Comparison of ENCODE assay signal across 18 cellular contexts in genomic region chr9:22416692-22417060, GRCh38. TPM values are rescaled to one million over a fixed set of nuclear protein-coding genes. Genes with fewer than 3 reads are reported as not detected.
DNase-seq lines count a peak whose midpoint lies in the region; ATAC-seq, FAIRE-seq and TF ChIP-seq lines count a peak whose summit lies in the region.
"Had no signal": no experiment of that assay in that cellular context is flagged by ENCODE, and none has a peak within 500 bp of the region (broad histone marks: within the 10 kb centered on the region; RNA-seq: fewer than 3 reads in every experiment).

No MANE protein-coding gene starts in this region.

- H3K4me2 ChIP-seq in GM23338 = no peak overlapping the region

- no peaks in the 10 kb centered on the region for H4K20me1 ChIP-seq in GM23338 (replicated peaks; ENCODE audit: insufficient read depth)

- no peaks in the 10 kb centered on the region for H3K9me2 ChIP-seq in GM23338 (ENCODE audit: insufficient read depth)

- H3K27me3 ChIP-seq in GM23338 (ENCODE audit: insufficient read depth) (no peaks in the 10 kb centered on the region), foreskin keratinocyte (peaks cover 3% of the 10 kb centered on the region), vagina (no peaks in the 10 kb centered on the region), right cardiac atrium (ENCODE audit: control insufficient read depth, insufficient read depth) (no peaks in the 10 kb centered on the region)
- H3K27me3 ChIP-seq: SJCRH30, upper lobe of left lung had no signal

- H3K27ac ChIP-seq in GM23338 (ENCODE audit: low read depth) = no peak overlapping the region
- no peak overlapping the region for H3K27ac ChIP-seq in foreskin keratinocyte
- H3K27ac ChIP-seq in vagina = no peak overlapping the region
- no peak overlapping the region for H3K27ac ChIP-seq in right cardiac atrium (ENCODE audit: low read length)
- H3K27ac ChIP-seq: SJCRH30, upper lobe of left lung had no signal

- H3F3A ChIP-seq in GM23338 (replicated peaks; ENCODE audit: low read depth) = no peaks in the 10 kb centered on the region

- no peaks in the 10 kb centered on the region for H3K9me3 ChIP-seq in vagina
- H3K9me3 ChIP-seq in right cardiac atrium (ENCODE audit: control insufficient read depth, low read length) = no peaks in the 10 kb centered on the region
- H3K9me3 ChIP-seq: SJCRH30, upper lobe of left lung had no signal

- H3K4me1 ChIP-seq in GM23338 (ENCODE audit: insufficient read depth) (0 out of 2 replicates have a peak, but pooled peaks cover 6% of the 10 kb centered on the region), foreskin keratinocyte (no peaks in the 10 kb centered on the region), vagina (no peaks in the 10 kb centered on the region), right cardiac atrium (ENCODE audit: control insufficient read depth, insufficient read depth, low read length) (no peaks in the 10 kb centered on the region)
- H3K4me1 ChIP-seq: upper lobe of left lung had no signal

- H3K27me3 Mint-ChIP-seq in GM23338 (ENCODE audit: insufficient read depth, low read depth, poor library complexity) = no peaks in the 10 kb centered on the region

- peak overlapping the region; percentile 85; the same call in 1 of the 2 replicates for H2AFZ ChIP-seq in GM23338

- TF ChIP-seq CTCF in GM23338 (conservative IDR thresholded peaks at IDR 0.05; ENCODE audit: low read depth in 2 of 2) (no peak), foreskin keratinocyte (conservative IDR thresholded peaks at IDR 0.05) (no peak), vagina (IDR thresholded peaks at IDR 0.05) (no peak)

- FAIRE-seq in RCC 7860 (lab: Jason Lieb, UNC) = peak; percentile 89
- FAIRE-seq: G401.6, GM19239, K562 had no signal

- H3K4me3 ChIP-seq in GM23338 (no peak overlapping the region), vagina (no peak overlapping the region), right cardiac atrium (ENCODE audit: low read length) (no peak overlapping the region)
- H3K4me3 ChIP-seq: K562, SJCRH30, upper lobe of left lung had no signal

- ATAC-seq in GM23338 = no peak
- no peak for ATAC-seq in foreskin keratinocyte
- no peak for ATAC-seq in HG03135 (IDR thresholded peaks at IDR 0.05; ENCODE audit: unreplicated experiment)
- ATAC-seq in right cardiac atrium = no peak
- ATAC-seq: K562 had no signal

- no peaks in the 10 kb centered on the region for H3K79me2 ChIP-seq in GM23338 (replicated peaks; ENCODE audit: insufficient read depth)

- H3K27ac Mint-ChIP-seq in GM23338 = no peak overlapping the region

- no peak overlapping the region for H3K4me3 Mint-ChIP-seq in GM23338

- no peaks in the 10 kb centered on the region for H3K36me3 ChIP-seq in GM23338 (ENCODE audit: insufficient read depth)
- H3K36me3 ChIP-seq in vagina = no peaks in the 10 kb centered on the region
- H3K36me3 ChIP-seq: SJCRH30, upper lobe of left lung had no signal

- H3K36me3 Mint-ChIP-seq in GM23338 (ENCODE audit: low read depth) = no peaks in the 10 kb centered on the region

- no peak for TF ChIP-seq POLR2A in vagina (IDR thresholded peaks at IDR 0.05)

- no peaks in the 10 kb centered on the region for H3K9me3 Mint-ChIP-seq in GM23338

- WGBS in right cardiac atrium = 20% methylated on average over 1 of the region's 1 CpG

- H3K4me1 Mint-ChIP-seq in GM23338 = peaks cover 7% of the 10 kb centered on the region; the same call in 2 of the 3 replicates

- DNase-seq in GM23338 (ENCODE audit: low spot score) (peak; percentile 2), RCC 7860 (ENCODE audit: low spot score) (peak; percentile 81), foreskin keratinocyte (peak; percentile 11 to 40), renal cortical epithelial cell (ENCODE audit: low read depth) (peak; percentile 27), vagina (ENCODE audit: extremely low spot score in 2 of 2) (no peak), right cardiac atrium (no peak)
- DNase-seq: anterior cingulate cortex; C1 segment of cervical spinal cord; foreskin fibroblast; NCI-H1694; NCI-H82; stimulated activated CD4-positive, alpha-beta T cell treated with anti-CD3 and anti-CD28 coated beads, Interleukin-4, amount 100 ng/mL, for 24 hours; upper lobe of left lung had no signal

- intact Hi-C loops in vagina (cut with DNase I) (no loop called here), right cardiac atrium (cut with DNase I) (no loop called here)

TF ChIP-seq in GM23338, 12 proteins besides CTCF, POLR2A, EP300 and RAD21:
- TF ChIP-seq REST (IDR thresholded peaks at IDR 0.05; ENCODE audit: unreplicated experiment) = no peak

RNA-seq across cellular contexts. Expression of gene DMRTA1, which starts 29.9 kb away (rescaled TPM):
- 6.9 and 8.8 TPM in 2 replicates for total RNA-seq in GM23338 (2014; rRNA removed; shearing (Covaris generic))
- 3.3 and 4.1 TPM in 2 replicates for polyA plus RNA-seq in GM23338 (2016; fragmentation: Nextera tagmentation; extraction: Ambion mirVana)
- 0.58 and 0.78 TPM in 2 replicates for total RNA-seq in foreskin keratinocyte
- polyA plus RNA-seq in foreskin keratinocyte = 0.35 and 0.38 TPM in 2 replicates
- 2.8 and 5.5 TPM in 2 replicates for total RNA-seq in renal cortical epithelial cell
- 0.25 TPM for total RNA-seq in vagina
- under 1 TPM; 0.31 to 0.76 (median 0.61) TPM for total RNA-seq in right cardiac atrium
- 0.20 TPM for polyA plus RNA-seq in right cardiac atrium
- total RNA-seq: K562 had no signal
- polyA plus RNA-seq: K562 had no signal

Comparison
In these comparisons a context has a peak if more than half of its experiments do, and no peak if none do; other contexts are left out.
1. DNase-seq: peak in GM23338 (single experiment), RCC 7860 (single experiment), foreskin keratinocyte (2 of 2) and renal cortical epithelial cell (single experiment); none in vagina (0 of 2) and right cardiac atrium (0 of 3).